Comparison of ENCODE assay signal across 1 cellular context in the genomic region with DNA sequence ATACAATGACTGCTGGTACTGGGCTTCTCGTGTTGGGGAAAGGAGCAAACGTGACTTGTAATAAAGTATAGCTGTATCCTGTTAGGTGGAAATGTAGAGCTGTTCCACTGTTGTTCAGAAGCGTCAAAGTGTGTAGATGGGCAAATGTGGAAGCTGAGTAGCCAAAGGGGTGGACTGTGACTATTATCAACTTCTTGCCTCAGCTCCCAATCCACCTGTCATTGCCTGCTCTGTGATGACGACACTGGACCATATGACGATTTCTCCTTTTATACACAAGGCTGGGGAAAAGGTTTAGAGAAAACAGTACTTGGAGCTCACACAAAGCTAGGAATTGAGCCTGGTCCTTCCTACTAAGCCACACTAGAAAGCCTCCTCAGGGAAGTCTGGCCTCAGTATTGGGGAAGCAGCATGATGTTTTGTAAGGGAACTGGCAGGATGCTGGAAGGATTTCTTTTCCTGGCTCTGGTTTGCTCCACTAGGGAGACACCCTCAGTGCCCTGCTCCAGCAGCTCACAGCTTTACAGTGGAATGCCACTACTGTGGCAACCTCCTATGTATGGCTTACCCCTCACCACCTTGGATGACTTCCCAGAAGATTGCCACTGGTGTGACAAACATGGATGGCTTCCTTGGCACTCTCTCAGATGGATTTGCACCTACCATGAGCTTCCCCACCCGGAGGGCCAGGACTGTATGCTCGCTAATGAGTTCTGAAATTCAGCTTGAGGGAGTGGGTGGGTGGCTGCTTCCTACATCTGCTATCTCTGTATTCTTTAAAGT.
A peak's percentile ranks its signal among the peaks of the same experiment; 100 is the strongest.
TF ChIP-seq lines count a peak whose summit lies in the region.

No MANE protein-coding gene starts in this region.

TF ChIP-seq in K562, 482 proteins besides CTCF, POLR2A, EP300 and RAD21 (continued from another document):
- no peak for TF ChIP-seq ZNF217 (CRISPR knock-in tag; IDR thresholded peaks at IDR 0.05)
- TF ChIP-seq COPS2 (conservative IDR thresholded peaks at IDR 0.05) = no peak
- TF ChIP-seq POLR2AphosphoS2 (IDR thresholded peaks at IDR 0.05; ENCODE audit: low read length) = 0 out of 2 replicates have a peak, but pooled peaks have one; percentile 29
- TF ChIP-seq, protein P1, sequence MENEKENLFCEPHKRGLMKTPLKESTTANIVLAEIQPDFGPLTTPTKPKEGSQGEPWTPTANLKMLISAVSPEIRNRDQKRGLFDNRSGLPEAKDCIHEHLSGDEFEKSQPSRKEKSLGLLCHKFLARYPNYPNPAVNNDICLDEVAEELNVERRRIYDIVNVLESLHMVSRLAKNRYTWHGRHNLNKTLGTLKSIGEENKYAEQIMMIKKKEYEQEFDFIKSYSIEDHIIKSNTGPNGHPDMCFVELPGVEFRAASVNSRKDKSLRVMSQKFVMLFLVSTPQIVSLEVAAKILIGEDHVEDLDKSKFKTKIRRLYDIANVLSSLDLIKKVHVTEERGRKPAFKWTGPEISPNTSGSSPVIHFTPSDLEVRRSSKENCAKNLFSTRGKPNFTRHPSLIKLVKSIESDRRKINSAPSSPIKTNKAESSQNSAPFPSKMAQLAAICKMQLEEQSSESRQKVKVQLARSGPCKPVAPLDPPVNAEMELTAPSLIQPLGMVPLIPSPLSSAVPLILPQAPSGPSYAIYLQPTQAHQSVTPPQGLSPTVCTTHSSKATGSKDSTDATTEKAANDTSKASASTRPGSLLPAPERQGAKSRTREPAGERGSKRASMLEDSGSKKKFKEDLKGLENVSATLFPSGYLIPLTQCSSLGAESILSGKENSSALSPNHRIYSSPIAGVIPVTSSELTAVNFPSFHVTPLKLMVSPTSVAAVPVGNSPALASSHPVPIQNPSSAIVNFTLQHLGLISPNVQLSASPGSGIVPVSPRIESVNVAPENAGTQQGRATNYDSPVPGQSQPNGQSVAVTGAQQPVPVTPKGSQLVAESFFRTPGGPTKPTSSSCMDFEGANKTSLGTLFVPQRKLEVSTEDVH (IDR thresholded peaks at IDR 0.05; ENCODE audit: low read depth, partially characterized antibody) = peak; percentile 14
- TF ChIP-seq RUNX1 (IDR thresholded peaks at IDR 0.05; ENCODE audit: low read depth) = no peak
- no peak for TF ChIP-seq KDM4B (IDR thresholded peaks at IDR 0.05; ENCODE audit: borderline replicate concordance in 2 of 2, low read depth in 1 of 2)
- no peak for TF ChIP-seq NCOA1 (IDR thresholded peaks at IDR 0.05; ENCODE audit: low read depth)
